ENCODE assay signal across 9 cellular contexts in genomic region chr12:108950991-108951739, GRCh38.
A peak's percentile ranks its signal among the peaks of the same experiment; 100 is the strongest.
DNase-seq lines count a peak whose midpoint lies in the region; ATAC-seq and TF ChIP-seq lines count a peak whose summit lies in the region.
"Had no signal": no experiment of that assay in that cellular context is flagged by ENCODE, and none has a peak within 500 bp of the region (broad histone marks: within the 10 kb centered on the region; RNA-seq: fewer than 3 reads in every experiment).

No MANE protein-coding gene starts in this region.

- TF ChIP-seq CTCF in OCI-LY7 (conservative IDR thresholded peaks at IDR 0.05; ENCODE audit: low read length) (peak; percentile 99), neural crest cell (conservative IDR thresholded peaks at IDR 0.05) (peak; percentile 96)

- H3K4me1 Mint-ChIP-seq in activated T-cell treated with anti-CD3 and anti-CD28 coated beads, Interleukin-2, amount 50 U/mL, for 24 hours (ENCODE audit: low read depth), result peaks cover 3% of the 10 kb centered on the region
- no peaks in the 10 kb centered on the region for H3K4me1 Mint-ChIP-seq in neural crest cell

- H3K9me3 Mint-ChIP-seq in activated T-cell treated with anti-CD3 and anti-CD28 coated beads, Interleukin-2, amount 50 U/mL, for 24 hours, result no peaks in the 10 kb centered on the region
- H3K9me3 Mint-ChIP-seq in neural crest cell, result peaks cover 8% of the 10 kb centered on the region
- H3K9me3 Mint-ChIP-seq: activated naive CD4-positive, alpha-beta T cell treated with anti-CD3 and anti-CD28 coated beads, Interleukin-2, amount 50 U/mL, for 24 hours had no signal

- POLR2A ChIA-PET in OCI-LY7 (lab: Charles Lee), result interaction anchor here (1.0 to 1.5 kb wide), 4 partner anchors 19 to 316 kb away, joined by 3 to 7 read pairs (median 4); no protein-coding TSS in a partner anchor

- H3K4me3 Mint-ChIP-seq in activated T-cell treated with anti-CD3 and anti-CD28 coated beads, Interleukin-2, amount 50 U/mL, for 24 hours, result no peak overlapping the region
- no peak overlapping the region for H3K4me3 Mint-ChIP-seq in neural crest cell
- H3K4me3 Mint-ChIP-seq: activated naive CD4-positive, alpha-beta T cell treated with anti-CD3 and anti-CD28 coated beads, Interleukin-2, amount 50 U/mL, for 24 hours had no signal

- H3K36me3 ChIP-seq in OCI-LY7 (ENCODE audit: insufficient read depth, low read length), result no peaks in the 10 kb centered on the region

- DNase-seq in DMS153 treated with DMSO at 0.1 percent for 48 hours (lab: John Stamatoyannopoulos, UW; ENCODE audit: unreplicated experiment) (peak; percentile 60), OCI-LY7 (ENCODE audit: low spot score) (peak; percentile 83), fibroblast of peridontal ligament (ENCODE audit: extremely low read depth) (peak; percentile 69), neural crest cell (ENCODE audit: low read depth, low spot score) (peak; percentile 50)
- peak; percentile 65 for DNase-seq in Jurkat, Clone E6-1 (ENCODE audit: low read depth, low spot score)
- DNase-seq in activated T-cell treated with anti-CD3 and anti-CD28 coated beads, Interleukin-2, amount 50 U/mL, for 24 hours, result peak; percentile 73
- peak; percentile 56 for DNase-seq in stimulated activated naive CD4-positive, alpha-beta T cell treated with Interleukin-2 at 50 U/mL for 16 hours (lab: John Stamatoyannopoulos, UW)

- peak overlapping the region; percentile 6; the same call in 1 of the 2 replicates for H3K4me2 ChIP-seq in OCI-LY7 (ENCODE audit: low read length)

- no peak for ATAC-seq in HG03045 (IDR thresholded peaks at IDR 0.05; ENCODE audit: unreplicated experiment)

- no peak overlapping the region for H3K4me3 ChIP-seq in Jurkat, Clone E6-1 (ENCODE audit: low read length)
- no peak overlapping the region for H3K4me3 ChIP-seq in OCI-LY7 (ENCODE audit: low read depth, low read length, poor library complexity, severe bottlenecking)

- H3K27ac ChIP-seq in OCI-LY7 (ENCODE audit: low read depth, low read length, poor library complexity, severe bottlenecking), result no peak overlapping the region

- H2AFZ ChIP-seq in OCI-LY7 (ENCODE audit: low read length), result peak overlapping the region; percentile 4; the same call in 1 of the 2 replicates

- H3K4me1 ChIP-seq in OCI-LY7 (ENCODE audit: insufficient read depth, low read length, poor library complexity, severe bottlenecking), result peaks cover 20% of the 10 kb centered on the region

- H3K27me3 Mint-ChIP-seq in activated T-cell treated with anti-CD3 and anti-CD28 coated beads, Interleukin-2, amount 50 U/mL, for 24 hours, result peaks cover 15% of the 10 kb centered on the region
- peaks cover 34% of the 10 kb centered on the region for H3K27me3 Mint-ChIP-seq in neural crest cell (ENCODE audit: low read depth)

- no peaks in the 10 kb centered on the region for H3K79me2 ChIP-seq in OCI-LY7 (ENCODE audit: insufficient read depth, low read depth, low read length)

- H3K9me3 ChIP-seq in OCI-LY7 (ENCODE audit: low read length), result peaks cover 4% of the 10 kb centered on the region; the same call in 1 of the 2 replicates

- CTCF ChIA-PET in OCI-LY7 (lab: Charles Lee; ENCODE audit: unreplicated experiment), result interaction anchor here (1.0 to 1.2 kb wide), 2 partner anchors 68 to 338 kb away, joined by 3 to 8 read pairs; no protein-coding TSS in a partner anchor

- H3K27ac Mint-ChIP-seq in activated T-cell treated with anti-CD3 and anti-CD28 coated beads, Interleukin-2, amount 50 U/mL, for 24 hours, result no peak overlapping the region
- no peak overlapping the region for H3K27ac Mint-ChIP-seq in neural crest cell (ENCODE audit: unreplicated experiment)
- H3K27ac Mint-ChIP-seq: activated naive CD4-positive, alpha-beta T cell treated with anti-CD3 and anti-CD28 coated beads, Interleukin-2, amount 50 U/mL, for 24 hours had no signal

- intact Hi-C loops in OCI-LY7 (cut with micrococcal nuclease; ENCODE audit: unreplicated experiment), result loop anchor here (1.0 to 5.0 kb wide), 6 partner anchors 67 to 388 kb away; partner anchors contain the start of gene ALKBH2

- no peaks in the 10 kb centered on the region for H3K36me3 Mint-ChIP-seq in activated T-cell treated with anti-CD3 and anti-CD28 coated beads, Interleukin-2, amount 50 U/mL, for 24 hours (ENCODE audit: low read depth)
- peaks cover 2% of the 10 kb centered on the region for H3K36me3 Mint-ChIP-seq in neural crest cell (ENCODE audit: low read depth)
- H3K36me3 Mint-ChIP-seq: activated naive CD4-positive, alpha-beta T cell treated with anti-CD3 and anti-CD28 coated beads, Interleukin-2, amount 50 U/mL, for 24 hours had no signal

- BruUV-seq in OCI-LY7 (replicated peaks; lab: Mats Ljungman, UMichigan), result no TSS peak

- no peaks in the 10 kb centered on the region for H4K20me1 ChIP-seq in OCI-LY7 (ENCODE audit: insufficient read depth, low read length)

- H3K9me2 ChIP-seq in OCI-LY7 (ENCODE audit: insufficient read depth, low read length), result no peaks in the 10 kb centered on the region
